ENCODE assay signal across 2 cellular contexts in the genomic region with DNA sequence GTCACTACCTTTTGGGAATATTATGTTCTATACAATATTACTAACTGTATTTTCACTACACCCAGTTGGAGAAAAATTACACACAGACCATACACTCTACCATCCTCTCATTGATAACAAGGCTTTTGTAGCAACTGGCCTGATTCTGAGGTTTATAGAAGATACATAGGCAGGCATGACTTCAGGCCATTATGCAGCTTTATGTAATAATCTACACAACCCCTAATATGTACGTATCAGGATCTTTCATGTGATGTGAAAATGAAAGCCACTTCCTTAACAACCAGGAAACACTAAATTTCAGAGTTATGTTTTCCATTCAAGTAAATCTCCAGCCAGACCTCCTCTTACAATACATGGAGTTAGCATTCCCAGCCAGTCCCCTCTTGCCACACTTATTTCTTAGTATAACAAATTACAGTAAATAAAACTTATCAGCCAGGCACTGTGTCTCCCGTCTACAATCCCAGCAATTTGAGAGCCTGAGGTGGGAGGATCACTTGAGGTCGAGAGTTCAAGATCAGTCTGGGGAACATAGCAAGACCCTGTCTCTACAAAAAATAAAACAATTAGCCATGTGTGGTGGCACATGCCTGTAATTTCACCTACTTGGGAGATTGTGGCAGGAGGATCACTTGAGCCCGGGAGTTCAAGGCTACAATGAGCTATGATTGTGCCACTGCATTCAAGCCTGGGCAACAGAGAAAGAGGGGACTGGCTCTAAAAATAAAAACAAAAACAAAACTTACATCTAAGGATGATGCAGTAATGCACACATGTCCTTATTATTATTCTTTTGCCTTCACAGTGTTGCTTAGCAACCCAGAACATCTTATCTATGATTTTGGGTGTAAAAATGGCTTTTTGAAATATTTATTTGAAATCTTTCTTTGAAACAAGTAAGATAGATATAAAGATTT.
TF ChIP-seq lines count a peak whose summit lies in the region.

No MANE protein-coding gene starts in this region.

TF ChIP-seq in SK-N-SH, 30 proteins besides CTCF, POLR2A, EP300 and RAD21:
- no peak for TF ChIP-seq REST (IDR thresholded peaks at IDR 0.05; ENCODE audit: low read depth, low read length)
- TF ChIP-seq CHD2 (IDR thresholded peaks at IDR 0.05; ENCODE audit: low read length, partially characterized antibody): no peak
- no peak for TF ChIP-seq GABPA (IDR thresholded peaks at IDR 0.05; ENCODE audit: low read depth)
- TF ChIP-seq ELF1 (IDR thresholded peaks at IDR 0.05): no peak
- no peak for TF ChIP-seq TCF12 (IDR thresholded peaks at IDR 0.05)
- TF ChIP-seq, protein P1, sequence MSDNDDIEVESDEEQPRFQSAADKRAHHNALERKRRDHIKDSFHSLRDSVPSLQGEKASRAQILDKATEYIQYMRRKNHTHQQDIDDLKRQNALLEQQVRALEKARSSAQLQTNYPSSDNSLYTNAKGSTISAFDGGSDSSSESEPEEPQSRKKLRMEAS (IDR thresholded peaks at IDR 0.05; ENCODE audit: low read depth): no peak
- no peak for TF ChIP-seq MXI1 (IDR thresholded peaks at IDR 0.05; ENCODE audit: low read depth, low read length)
- no peak for TF ChIP-seq POLR2AphosphoS5 (IDR thresholded peaks at IDR 0.05; ENCODE audit: low read depth, low read length)
- no peak for TF ChIP-seq YY1 (IDR thresholded peaks at IDR 0.05; ENCODE audit: low read depth)
- TF ChIP-seq MEF2A (IDR thresholded peaks at IDR 0.05; ENCODE audit: borderline replicate concordance, low read depth): no peak

TF ChIP-seq in SK-N-SH treated with all-trans-retinoic acid at 6 μM for 48 hours, 23 proteins besides CTCF, POLR2A, EP300 and RAD21 (continued from another document):
- TF ChIP-seq CSRNP3 (CRISPR knock-in tag; IDR thresholded peaks at IDR 0.05) (no peak), ZC3H10 (CRISPR knock-in tag; IDR thresholded peaks at IDR 0.05) (no peak), PPARA (CRISPR knock-in tag; IDR thresholded peaks at IDR 0.05; ENCODE audit: borderline replicate concordance) (no peak), TOX (CRISPR knock-in tag; IDR thresholded peaks at IDR 0.05; ENCODE audit: borderline replicate concordance) (no peak), GLIS3 (CRISPR knock-in tag; IDR thresholded peaks at IDR 0.05) (no peak), CREB5 (CRISPR knock-in tag; IDR thresholded peaks at IDR 0.05; ENCODE audit: low read depth) (no peak), ISL1 (CRISPR knock-in tag; IDR thresholded peaks at IDR 0.05) (no peak), SNAI2 (CRISPR knock-in tag; IDR thresholded peaks at IDR 0.05) (no peak), ZNF8 (CRISPR knock-in tag; IDR thresholded peaks at IDR 0.05) (no peak)
- TF ChIP-seq, protein P2, sequence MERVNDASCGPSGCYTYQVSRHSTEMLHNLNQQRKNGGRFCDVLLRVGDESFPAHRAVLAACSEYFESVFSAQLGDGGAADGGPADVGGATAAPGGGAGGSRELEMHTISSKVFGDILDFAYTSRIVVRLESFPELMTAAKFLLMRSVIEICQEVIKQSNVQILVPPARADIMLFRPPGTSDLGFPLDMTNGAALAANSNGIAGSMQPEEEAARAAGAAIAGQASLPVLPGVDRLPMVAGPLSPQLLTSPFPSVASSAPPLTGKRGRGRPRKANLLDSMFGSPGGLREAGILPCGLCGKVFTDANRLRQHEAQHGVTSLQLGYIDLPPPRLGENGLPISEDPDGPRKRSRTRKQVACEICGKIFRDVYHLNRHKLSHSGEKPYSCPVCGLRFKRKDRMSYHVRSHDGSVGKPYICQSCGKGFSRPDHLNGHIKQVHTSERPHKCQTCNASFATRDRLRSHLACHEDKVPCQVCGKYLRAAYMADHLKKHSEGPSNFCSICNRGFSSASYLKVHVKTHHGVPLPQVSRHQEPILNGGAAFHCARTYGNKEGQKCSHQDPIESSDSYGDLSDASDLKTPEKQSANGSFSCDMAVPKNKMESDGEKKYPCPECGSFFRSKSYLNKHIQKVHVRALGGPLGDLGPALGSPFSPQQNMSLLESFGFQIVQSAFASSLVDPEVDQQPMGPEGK (CRISPR knock-in tag; IDR thresholded peaks at IDR 0.05; ENCODE audit: borderline replicate concordance): no peak
